Comparison of ENCODE assay signal across 18 cellular contexts in genomic region chr4:23279377-23279988, GRCh38.
"Had no signal": no experiment of that assay in that cellular context is flagged by ENCODE, and none has a peak within 500 bp of the region (broad histone marks: within the 10 kb centered on the region; RNA-seq: fewer than 3 reads in every experiment).

No MANE protein-coding gene starts in this region.

- H3K36me3 ChIP-seq: lower lobe of right lung, tibial nerve, vagina had no signal

- H3K4me1 ChIP-seq: lower lobe of right lung, tibial nerve, vagina had no signal

- H3K27ac ChIP-seq: coronary artery, lower lobe of right lung, tibial nerve, vagina had no signal

- H3K4me3 ChIP-seq: coronary artery, lower lobe of right lung, tibial nerve, vagina had no signal

- ATAC-seq: activated CD8-positive, alpha-beta memory T cell treated with anti-CD3 and anti-CD28 coated beads, Interleukin-2, amount 10 ng/mL, durations not matched to agents 7 days and 5 days; lower lobe of right lung; right cardiac atrium; stimulated activated naive B cell treated with anti-CD40 and anti-IgM and Interleukin-4, amounts not matched to agents 10 μg/mL and 1 μg/mL and 100 μg/mL, for 72 hours had no signal

- H3K9me3 ChIP-seq: lower lobe of right lung, tibial nerve, vagina had no signal

- H3K27me3 ChIP-seq: tibial nerve, vagina had no signal

- DNase-seq: activated CD4-positive, alpha-beta T cell treated with anti-CD3 and anti-CD28 coated beads, Interleukin-2, amount 50 U/mL, for 48 hours; activated CD4-positive, CD25-positive, alpha-beta regulatory T cell treated with anti-CD3 and anti-CD28 coated beads, Interleukin-2, amount 50 U/mL, for 72 hours; activated CD8-positive, alpha-beta memory T cell treated with anti-CD3 and anti-CD28 coated beads, Interleukin-2, amount 10 ng/mL, durations not matched to agents 7 days and 5 days; activated gamma-delta T cell; activated T-cell treated with anti-CD3 and anti-CD28 coated beads, Interleukin-2, amount 50 U/mL, for 24 hours; aorta; caudate nucleus; effector CD4-positive, alpha-beta T cell; hypothalamus; lower lobe of right lung; midbrain; naive B cell; right cardiac atrium; stimulated activated naive B cell treated with anti-CD40 and anti-IgM and Interleukin-4, amounts not matched to agents 10 μg/mL and 1 μg/mL and 100 μg/mL, for 72 hours; T-helper 9 cell had no signal
